21 cellular contexts compared by ENCODE assay signal in the genomic region with DNA sequence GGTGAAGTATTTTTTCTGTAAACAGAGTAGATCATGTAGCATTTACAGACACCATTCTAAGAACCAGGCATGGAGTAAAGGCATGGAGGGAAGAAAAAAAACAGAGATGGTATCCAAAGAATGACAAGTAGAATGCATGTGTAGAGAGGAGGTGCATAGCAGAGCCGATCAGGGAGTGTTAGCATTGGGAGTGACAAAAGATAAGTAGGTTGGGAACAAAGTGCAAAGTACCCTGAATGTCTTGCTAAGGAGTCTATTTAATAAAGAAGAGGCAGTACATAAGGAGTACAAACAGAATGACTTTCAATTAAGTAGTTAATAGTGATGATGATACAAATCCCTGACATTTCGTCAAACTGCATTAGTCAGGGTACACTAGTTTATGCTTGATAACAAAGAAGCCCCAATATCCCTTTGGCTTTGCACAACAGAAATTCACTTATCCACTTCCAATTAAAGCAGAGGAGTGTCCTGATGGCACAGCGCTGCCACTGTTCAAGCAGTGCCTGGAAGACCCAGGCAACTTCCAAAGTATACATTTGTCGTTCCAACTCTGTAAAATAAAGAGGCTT.
"Had no signal": no experiment of that assay in that cellular context is flagged by ENCODE, and none has a peak within 500 bp of the region (broad histone marks: within the 10 kb centered on the region; RNA-seq: fewer than 3 reads in every experiment).

No MANE protein-coding gene starts in this region.

- H3K27ac Mint-ChIP-seq: IgD-negative memory B cell had no signal

- H3K36me3 Mint-ChIP-seq: IgD-negative memory B cell had no signal

- FAIRE-seq: RCC 7860 had no signal

- H3K4me1 ChIP-seq: SJSA1 had no signal

- H3K36me3 ChIP-seq: SJSA1 had no signal

- H3K4me3 ChIP-seq: SJSA1, SK-N-MC had no signal

- H3K27ac ChIP-seq: SJSA1, SK-N-MC had no signal

- H3K4me3 Mint-ChIP-seq: IgD-negative memory B cell had no signal

- DNase-seq: KBM-7, MV-4-11, NCI-H1048, NCI-H1105, NCI-H1417, NCI-H1436 treated with DMSO at 0.1 percent for 48 hours, NCI-H1694, NCI-H187 treated with DMSO at 0.1 percent for 48 hours, NCI-H2029 treated with DMSO at 0.1 percent for 48 hours, NCI-H2107, NCI-H2227 treated with DMSO at 0.1 percent for 48 hours, NCI-H524, NCI-H69, NCI-H774, Right ventricle myocardium superior, RPMI8226, SIG-M5 had no signal
